ENCODE assay signal across 1 cellular context in genomic region chr19:15379083-15379995, GRCh38.
A peak's percentile ranks its signal among the peaks of the same experiment; 100 is the strongest.
TF ChIP-seq lines count a peak whose summit lies in the region.

AKAP8 (minus strand) TSS chr19:15379787; CDS start chr19:15379731, 56 bp downstream.

TF ChIP-seq in HepG2, 621 proteins besides CTCF, POLR2A, EP300 and RAD21 (continued from another document and continues in another):
- TF ChIP-seq ZHX2 (IDR thresholded peaks at IDR 0.05; ENCODE audit: low read depth) (peak; percentile 82; the same call in 1 of the 2 replicates), ZHX2 (CRISPR knock-in tag; IDR thresholded peaks at IDR 0.05; ENCODE audit: borderline replicate concordance) (no peak), MEF2D (CRISPR knock-in tag; IDR thresholded peaks at IDR 0.05) (no peak), E2F2 (CRISPR knock-in tag; IDR thresholded peaks at IDR 0.05; ENCODE audit: borderline replicate concordance) (0 out of 2 replicates have a peak, but pooled peaks have one; percentile 21), HOXD1 (CRISPR knock-in tag; IDR thresholded peaks at IDR 0.05) (no peak; the same call in 1 of the 2 replicates), FUBP1 (CRISPR knock-in tag; IDR thresholded peaks at IDR 0.05; ENCODE audit: borderline replicate concordance) (0 out of 2 replicates have a peak, but pooled peaks have one; percentile 16), MXI1 (IDR thresholded peaks at IDR 0.05; ENCODE audit: borderline replicate concordance, low read depth, low read length) (peak; percentile 36; the same call in 1 of the 3 replicates), ZNF441 (CRISPR knock-in tag; IDR thresholded peaks at IDR 0.05; ENCODE audit: borderline replicate concordance) (no peak; the same call in 1 of the 2 replicates), ZNF124 (CRISPR knock-in tag; IDR thresholded peaks at IDR 0.05) (no peak), MXD4 (CRISPR knock-in tag; IDR thresholded peaks at IDR 0.05) (no peak), SMAD3 (CRISPR knock-in tag; IDR thresholded peaks at IDR 0.05) (0 out of 2 replicates have a peak, but pooled peaks have one; percentile 20), KDM5B (CRISPR knock-in tag; IDR thresholded peaks at IDR 0.05; ENCODE audit: borderline replicate concordance) (peak; percentile 56; the same call in 1 of the 2 replicates), ZNF333 (CRISPR knock-in tag; IDR thresholded peaks at IDR 0.05; ENCODE audit: borderline replicate concordance) (no peak; the same call in 1 of the 2 replicates), THYN1 (CRISPR knock-in tag; IDR thresholded peaks at IDR 0.05; ENCODE audit: borderline replicate concordance, low read depth) (no peak), MBNL3 (CRISPR knock-in tag; conservative IDR thresholded peaks at IDR 0.05) (no peak), RFX1 (IDR thresholded peaks at IDR 0.05) (no peak), ARID5B (CRISPR knock-in tag; IDR thresholded peaks at IDR 0.05) (no peak; the same call in 1 of the 2 replicates), GATA4 (IDR thresholded peaks at IDR 0.05; ENCODE audit: borderline replicate concordance, low read depth) (0 out of 2 replicates have a peak, but pooled peaks have one; percentile 8), KIAA2018 (CRISPR knock-in tag; IDR thresholded peaks at IDR 0.05; ENCODE audit: borderline replicate concordance) (no peak), RELA (CRISPR knock-in tag; IDR thresholded peaks at IDR 0.05) (no peak), MNT (IDR thresholded peaks at IDR 0.05) (peak; percentile 13; the same call in 1 of the 2 replicates), ZBTB4 (CRISPR knock-in tag; IDR thresholded peaks at IDR 0.05; ENCODE audit: borderline replicate concordance) (no peak), NPAS2 (CRISPR knock-in tag; IDR thresholded peaks at IDR 0.05; ENCODE audit: borderline replicate concordance) (no peak)
